Comparison of ENCODE assay signal across 7 cellular contexts in the genomic region with DNA sequence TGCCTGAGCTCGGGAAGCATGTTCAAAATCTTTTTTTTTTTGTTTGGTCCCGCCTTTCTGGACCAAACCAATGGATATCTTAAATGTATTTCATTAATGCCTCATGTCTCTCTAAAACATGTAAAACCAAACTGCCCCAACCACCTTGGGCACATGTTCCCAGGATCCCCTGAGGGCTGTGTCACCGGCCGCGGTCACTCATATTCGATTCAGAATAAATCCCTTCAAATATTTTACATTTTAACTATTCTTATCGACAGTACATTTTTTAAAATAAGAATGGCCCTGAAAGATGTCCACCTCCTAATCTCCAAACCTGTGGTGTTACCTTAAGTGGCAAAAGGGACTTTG. TPM values are rescaled to one million over a fixed set of nuclear protein-coding genes. Genes with fewer than 3 reads are reported as not detected.
A peak's percentile ranks its signal among the peaks of the same experiment; 100 is the strongest.
DNase-seq lines count a peak whose midpoint lies in the region; ATAC-seq and TF ChIP-seq lines count a peak whose summit lies in the region.
"Had no signal": no experiment of that assay in that cellular context is flagged by ENCODE, and none has a peak within 500 bp of the region (broad histone marks: within the 10 kb centered on the region; RNA-seq: fewer than 3 reads in every experiment).

No MANE protein-coding gene starts in this region.

- H3K36me3 Mint-ChIP-seq in activated naive CD8-positive, alpha-beta T cell treated with anti-CD3 and anti-CD28 coated beads, Interleukin-2, amount 50 U/mL, for 24 hours (ENCODE audit: low read depth): peaks cover 23% of the 10 kb centered on the region
- H3K36me3 Mint-ChIP-seq in neural crest cell (ENCODE audit: low read depth): peaks cover 5% of the 10 kb centered on the region

- H3K4me3 Mint-ChIP-seq in activated naive CD8-positive, alpha-beta T cell treated with anti-CD3 and anti-CD28 coated beads, Interleukin-2, amount 50 U/mL, for 24 hours: peak overlapping the region; percentile 97
- peak overlapping the region; percentile 98 for H3K4me3 Mint-ChIP-seq in neural crest cell

- no peak for DNase-seq in GM12865 (ENCODE audit: low read depth)
- no peak for DNase-seq in activated naive CD8-positive, alpha-beta T cell treated with anti-CD3 and anti-CD28 coated beads, Interleukin-2, amount 50 U/mL, for 24 hours
- DNase-seq in neural crest cell (ENCODE audit: low read depth, low spot score): no peak
- no peak for DNase-seq in DMS79 (lab: John Stamatoyannopoulos, UW)
- DNase-seq: NCI-H1436 had no signal

- peak overlapping the region; percentile 100 for H3K27ac Mint-ChIP-seq in activated naive CD8-positive, alpha-beta T cell treated with anti-CD3 and anti-CD28 coated beads, Interleukin-2, amount 50 U/mL, for 24 hours
- no peak overlapping the region for H3K27ac Mint-ChIP-seq in neural crest cell (ENCODE audit: unreplicated experiment)

- H3K9me3 Mint-ChIP-seq in activated naive CD8-positive, alpha-beta T cell treated with anti-CD3 and anti-CD28 coated beads, Interleukin-2, amount 50 U/mL, for 24 hours: no peaks in the 10 kb centered on the region
- no peaks in the 10 kb centered on the region for H3K9me3 Mint-ChIP-seq in neural crest cell

- H3K4me3 ChIP-seq in GM12865 (ENCODE audit: low read depth, low read length): peak overlapping the region; percentile 90

- ATAC-seq in activated naive CD8-positive, alpha-beta T cell treated with anti-CD3 and anti-CD28 coated beads, Interleukin-2, amount 50 U/mL, for 24 hours: no peak
- ATAC-seq in HG02884 (IDR thresholded peaks at IDR 0.05; ENCODE audit: unreplicated experiment) (no peak), HG02840 (IDR thresholded peaks at IDR 0.05; ENCODE audit: low FRiP score, unreplicated experiment) (no peak)

- no peaks in the 10 kb centered on the region for H3K27me3 Mint-ChIP-seq in activated naive CD8-positive, alpha-beta T cell treated with anti-CD3 and anti-CD28 coated beads, Interleukin-2, amount 50 U/mL, for 24 hours
- peaks cover 3% of the 10 kb centered on the region for H3K27me3 Mint-ChIP-seq in neural crest cell (ENCODE audit: low read depth)

- TF ChIP-seq CTCF in GM12865 (IDR thresholded peaks at IDR 0.05; ENCODE audit: insufficient read depth, low read depth, low read length, missing control alignments) (no peak), neural crest cell (conservative IDR thresholded peaks at IDR 0.05) (no peak)

- peaks cover 41% of the 10 kb centered on the region for H3K4me1 Mint-ChIP-seq in activated naive CD8-positive, alpha-beta T cell treated with anti-CD3 and anti-CD28 coated beads, Interleukin-2, amount 50 U/mL, for 24 hours
- H3K4me1 Mint-ChIP-seq in neural crest cell: peaks cover 19% of the 10 kb centered on the region

RNA-seq across cellular contexts. Expression of a gene that starts 2.1 kb away (rescaled TPM):
- total RNA-seq in neural crest cell: 69.2 and 71.1 TPM in 2 replicates

RNA-seq across cellular contexts. Expression of a gene that starts 30.4 kb away (rescaled TPM):
- 90.6 and 93.5 TPM in 2 replicates for total RNA-seq in neural crest cell

RNA-seq across cellular contexts. Expression of a gene that starts 32.4 kb away (rescaled TPM):
- 2.1 and 2.4 TPM in 2 replicates for total RNA-seq in neural crest cell

RNA-seq across cellular contexts. Expression of a gene that starts 54.9 kb away (rescaled TPM):
- total RNA-seq in neural crest cell: 51.2 and 52.4 TPM in 2 replicates

RNA-seq across cellular contexts. Expression of a gene that starts 55.6 kb away (rescaled TPM):
- 1.8 and 2.2 TPM in 2 replicates for total RNA-seq in neural crest cell
